26 cellular contexts compared by ENCODE assay signal in genomic region chr22:35674335-35674734, GRCh38. TPM values are rescaled to one million over a fixed set of nuclear protein-coding genes. Genes with fewer than 3 reads are reported as not detected.
"Had no signal": no experiment of that assay in that cellular context is flagged by ENCODE, and none has a peak within 500 bp of the region (broad histone marks: within the 10 kb centered on the region; RNA-seq: fewer than 3 reads in every experiment).

No MANE protein-coding gene starts in this region.

- H3K27me3 ChIP-seq: SJSA1 had no signal

- H3K36me3 ChIP-seq: SJSA1 had no signal

- H3K4me3 ChIP-seq: K562, SJSA1, SK-N-MC had no signal

- ATAC-seq: K562 had no signal

- H3K9me3 ChIP-seq: SJSA1 had no signal

- FAIRE-seq: HTR-8/SVneo, K562, RCC 7860 had no signal

- H3K9ac ChIP-seq: KMS-11 had no signal

- DNase-seq: MV-4-11, NCI-H1048, NCI-H1105, NCI-H1417, NCI-H1436 treated with DMSO at 0.1 percent for 48 hours, NCI-H1694, NCI-H187 treated with DMSO at 0.1 percent for 48 hours, NCI-H2029 treated with DMSO at 0.1 percent for 48 hours, NCI-H2171 treated with DMSO at 0.1 percent for 48 hours, NCI-H524, NCI-H69, NCI-H774, Right ventricle myocardium superior, RPMI8226, SIG-M5 had no signal

- H3K27ac ChIP-seq: HL-60, KMS-11, SJSA1, SK-N-MC had no signal

- H3K4me2 ChIP-seq: KMS-11 had no signal

RNA-seq across cellular contexts. Expression of gene APOL5, which starts 43.3 kb away (rescaled TPM):
- total RNA-seq: K562, LHCN-M2, MCF 10A, NCI-H460, Right ventricle myocardium superior, SJSA1 had no signal
- polyA plus RNA-seq: IgD-negative memory B cell, K562 had no signal

RNA-seq across cellular contexts. Expression of gene MB, which starts 57.2 kb away (rescaled TPM):
- total RNA-seq: K562, LHCN-M2, MCF 10A, SJSA1 had no signal
- polyA plus RNA-seq: IgD-negative memory B cell, K562 had no signal
